1 cellular context compared by ENCODE assay signal in genomic region chrX:130902446-130902782, GRCh38.
TF ChIP-seq lines count a peak whose summit lies in the region.

No MANE protein-coding gene starts in this region.

TF ChIP-seq in GM23338, 12 proteins besides CTCF, POLR2A, EP300 and RAD21 (continued from another document):
- no peak for TF ChIP-seq ETS1 (IDR thresholded peaks at IDR 0.05)
